ENCODE assay signal across 1 cellular context in the genomic region with DNA sequence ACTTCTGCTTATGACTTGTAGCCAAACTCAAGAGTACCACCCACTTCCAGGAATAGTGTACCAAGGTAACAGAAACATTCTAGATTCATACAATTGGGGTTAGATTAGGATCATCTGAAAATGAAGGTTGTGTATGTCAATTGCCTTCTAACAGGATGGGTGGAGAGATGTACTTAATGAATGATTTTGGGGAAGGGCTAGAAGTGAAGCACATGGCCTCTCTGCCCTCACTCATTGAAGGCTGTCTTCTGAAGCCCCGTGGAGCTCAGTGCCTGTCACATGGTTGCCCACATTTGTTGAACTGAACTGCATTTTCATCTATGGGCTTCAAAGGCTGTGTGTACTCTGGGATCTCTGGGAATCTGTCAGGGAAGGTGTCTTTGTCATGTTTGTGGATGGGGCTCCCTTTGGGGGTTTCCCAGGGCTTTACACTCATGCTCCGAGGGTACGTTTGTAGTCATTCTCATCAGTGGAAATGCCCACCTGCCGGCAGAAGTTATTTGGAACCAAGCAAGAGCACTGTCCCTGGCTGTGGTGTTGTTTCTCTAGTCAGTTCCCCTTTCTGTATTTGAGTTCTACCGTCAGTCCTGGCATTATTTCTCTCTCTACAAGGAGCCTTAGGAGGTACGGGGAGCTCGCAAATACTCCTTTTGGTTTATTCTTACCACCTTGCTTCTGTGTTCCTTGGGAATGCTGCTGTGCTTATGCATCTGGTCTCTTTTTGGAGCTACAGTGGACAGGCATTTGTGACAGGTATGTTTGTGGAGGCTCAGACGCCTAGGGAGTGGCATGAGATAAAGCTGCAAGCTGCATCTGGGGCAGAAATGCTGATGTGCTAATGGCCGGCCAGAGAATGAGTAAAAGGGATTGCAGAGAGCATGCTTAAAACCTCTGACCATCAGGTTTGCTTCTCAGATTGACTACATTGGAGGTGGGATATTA.
TF ChIP-seq lines count a peak whose summit lies in the region.

No MANE protein-coding gene starts in this region.

TF ChIP-seq in GM12878, 131 proteins besides CTCF, POLR2A, EP300 and RAD21 (continued from another document):
- TF ChIP-seq, protein P1, sequence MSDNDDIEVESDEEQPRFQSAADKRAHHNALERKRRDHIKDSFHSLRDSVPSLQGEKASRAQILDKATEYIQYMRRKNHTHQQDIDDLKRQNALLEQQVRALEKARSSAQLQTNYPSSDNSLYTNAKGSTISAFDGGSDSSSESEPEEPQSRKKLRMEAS (IDR thresholded peaks at IDR 0.05; ENCODE audit: low read depth, low read length) = peak; percentile 69
- 0 out of 2 replicates have a peak, but pooled peaks have one; percentile 3 for TF ChIP-seq SMC3 (IDR thresholded peaks at IDR 0.05; ENCODE audit: borderline replicate concordance, low read length)
- TF ChIP-seq SMAD5 (IDR thresholded peaks at IDR 0.05; ENCODE audit: low read depth) = peak; percentile 52
- 0 out of 2 replicates have a peak, but pooled peaks have one; percentile 44 for TF ChIP-seq SIN3A (IDR thresholded peaks at IDR 0.05; ENCODE audit: low read depth, low read length)
- peak; percentile 35; the same call in 1 of the 2 replicates for TF ChIP-seq ZBED1 (IDR thresholded peaks at IDR 0.05; ENCODE audit: borderline replicate concordance)
- TF ChIP-seq TCF3 (IDR thresholded peaks at IDR 0.05; ENCODE audit: borderline replicate concordance, insufficient read depth, low read depth, low read length) = 0 out of 2 replicates have a peak, but pooled peaks have one; percentile 26
- TF ChIP-seq, protein P2, sequence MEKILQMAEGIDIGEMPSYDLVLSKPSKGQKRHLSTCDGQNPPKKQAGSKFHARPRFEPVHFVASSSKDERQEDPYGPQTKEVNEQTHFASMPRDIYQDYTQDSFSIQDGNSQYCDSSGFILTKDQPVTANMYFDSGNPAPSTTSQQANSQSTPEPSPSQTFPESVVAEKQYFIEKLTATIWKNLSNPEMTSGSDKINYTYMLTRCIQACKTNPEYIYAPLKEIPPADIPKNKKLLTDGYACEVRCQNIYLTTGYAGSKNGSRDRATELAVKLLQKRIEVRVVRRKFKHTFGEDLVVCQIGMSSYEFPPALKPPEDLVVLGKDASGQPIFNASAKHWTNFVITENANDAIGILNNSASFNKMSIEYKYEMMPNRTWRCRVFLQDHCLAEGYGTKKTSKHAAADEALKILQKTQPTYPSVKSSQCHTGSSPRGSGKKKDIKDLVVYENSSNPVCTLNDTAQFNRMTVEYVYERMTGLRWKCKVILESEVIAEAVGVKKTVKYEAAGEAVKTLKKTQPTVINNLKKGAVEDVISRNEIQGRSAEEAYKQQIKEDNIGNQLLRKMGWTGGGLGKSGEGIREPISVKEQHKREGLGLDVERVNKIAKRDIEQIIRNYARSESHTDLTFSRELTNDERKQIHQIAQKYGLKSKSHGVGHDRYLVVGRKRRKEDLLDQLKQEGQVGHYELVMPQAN (conservative IDR thresholded peaks at IDR 0.05) = peak; percentile 24; the same call in 1 of the 2 replicates
- no peak for TF ChIP-seq GATAD2B (conservative IDR thresholded peaks at IDR 0.05; ENCODE audit: low read depth)
- peak; percentile 55 for TF ChIP-seq RUNX3 (IDR thresholded peaks at IDR 0.05; ENCODE audit: low read length)
- TF ChIP-seq, protein P3, sequence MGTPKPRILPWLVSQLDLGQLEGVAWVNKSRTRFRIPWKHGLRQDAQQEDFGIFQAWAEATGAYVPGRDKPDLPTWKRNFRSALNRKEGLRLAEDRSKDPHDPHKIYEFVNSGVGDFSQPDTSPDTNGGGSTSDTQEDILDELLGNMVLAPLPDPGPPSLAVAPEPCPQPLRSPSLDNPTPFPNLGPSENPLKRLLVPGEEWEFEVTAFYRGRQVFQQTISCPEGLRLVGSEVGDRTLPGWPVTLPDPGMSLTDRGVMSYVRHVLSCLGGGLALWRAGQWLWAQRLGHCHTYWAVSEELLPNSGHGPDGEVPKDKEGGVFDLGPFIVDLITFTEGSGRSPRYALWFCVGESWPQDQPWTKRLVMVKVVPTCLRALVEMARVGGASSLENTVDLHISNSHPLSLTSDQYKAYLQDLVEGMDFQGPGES (IDR thresholded peaks at IDR 0.05) = no peak
- TF ChIP-seq ATF7 (IDR thresholded peaks at IDR 0.05; ENCODE audit: low read depth) = no peak
- peak; percentile 32; the same call in 1 of the 2 replicates for TF ChIP-seq NBN (IDR thresholded peaks at IDR 0.05)
- TF ChIP-seq JUNB (IDR thresholded peaks at IDR 0.05) = 0 out of 2 replicates have a peak, but pooled peaks have one; percentile 10
- TF ChIP-seq CEBPB (IDR thresholded peaks at IDR 0.05; ENCODE audit: borderline replicate concordance in 1 of 2, low read depth in 2 of 2, low read length in 2 of 2) = 0 out of 4 replicates have a peak, but pooled peaks of 1 of the 2 experiments have one; percentile 21
- TF ChIP-seq NFIC (IDR thresholded peaks at IDR 0.05; ENCODE audit: low read depth, low read length) = peak; percentile 19
- 0 out of 2 replicates have a peak, but pooled peaks have one; percentile 32 for TF ChIP-seq FOXM1 (IDR thresholded peaks at IDR 0.05; ENCODE audit: low read depth, low read length)
- TF ChIP-seq YY1 (IDR thresholded peaks at IDR 0.05; ENCODE audit: low read depth, low read length) = 0 out of 2 replicates have a peak, but pooled peaks have one; percentile 24
